1 cellular context compared by ENCODE assay signal in the genomic region with DNA sequence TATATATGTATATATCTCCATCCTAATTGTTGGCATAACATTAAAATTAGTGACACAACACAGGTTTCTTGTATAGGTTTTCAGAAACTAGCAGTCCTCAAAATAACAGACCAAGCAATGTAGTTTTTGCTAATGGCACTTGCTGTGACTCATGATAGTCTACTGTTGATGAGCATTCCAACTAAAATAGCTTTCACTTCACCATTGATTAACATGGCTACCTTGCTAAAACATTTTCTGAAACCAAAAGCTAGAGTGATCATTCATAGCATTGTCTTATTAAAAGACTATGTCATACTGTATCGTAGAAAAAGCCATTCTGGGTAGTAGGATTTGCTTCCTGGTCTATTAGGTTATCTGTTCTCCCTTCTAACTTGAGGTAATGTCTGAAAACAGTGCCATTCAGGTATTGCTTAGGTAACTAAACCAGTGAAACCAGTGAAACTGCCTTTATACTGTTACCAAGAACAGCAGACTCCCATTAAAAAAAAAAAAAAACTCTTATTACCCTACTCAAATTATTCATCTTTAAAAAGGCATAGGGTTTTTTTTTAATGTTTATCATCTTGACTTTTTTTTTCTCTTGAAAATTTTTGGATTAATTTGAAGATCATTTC.
TF ChIP-seq lines count a peak whose summit lies in the region.

No MANE protein-coding gene starts in this region.

TF ChIP-seq in SK-N-SH treated with all-trans-retinoic acid at 6 μM for 48 hours, 23 proteins besides CTCF, POLR2A, EP300 and RAD21 (continued from another document):
- TF ChIP-seq CREB5 (CRISPR knock-in tag; IDR thresholded peaks at IDR 0.05; ENCODE audit: low read depth) = no peak
- no peak for TF ChIP-seq ZNF70 (CRISPR knock-in tag; IDR thresholded peaks at IDR 0.05)
- no peak for TF ChIP-seq ZFP30 (CRISPR knock-in tag; IDR thresholded peaks at IDR 0.05)
- TF ChIP-seq, protein P1, sequence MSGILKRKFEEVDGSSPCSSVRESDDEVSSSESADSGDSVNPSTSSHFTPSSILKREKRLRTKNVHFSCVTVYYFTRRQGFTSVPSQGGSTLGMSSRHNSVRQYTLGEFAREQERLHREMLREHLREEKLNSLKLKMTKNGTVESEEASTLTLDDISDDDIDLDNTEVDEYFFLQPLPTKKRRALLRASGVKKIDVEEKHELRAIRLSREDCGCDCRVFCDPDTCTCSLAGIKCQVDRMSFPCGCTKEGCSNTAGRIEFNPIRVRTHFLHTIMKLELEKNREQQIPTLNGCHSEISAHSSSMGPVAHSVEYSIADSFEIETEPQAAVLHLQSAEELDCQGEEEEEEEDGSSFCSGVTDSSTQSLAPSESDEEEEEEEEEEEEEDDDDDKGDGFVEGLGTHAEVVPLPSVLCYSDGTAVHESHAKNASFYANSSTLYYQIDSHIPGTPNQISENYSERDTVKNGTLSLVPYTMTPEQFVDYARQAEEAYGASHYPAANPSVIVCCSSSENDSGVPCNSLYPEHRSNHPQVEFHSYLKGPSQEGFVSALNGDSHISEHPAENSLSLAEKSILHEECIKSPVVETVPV (CRISPR knock-in tag; IDR thresholded peaks at IDR 0.05) = no peak
- no peak for TF ChIP-seq PATZ1 (CRISPR knock-in tag; IDR thresholded peaks at IDR 0.05; ENCODE audit: borderline replicate concordance)
- TF ChIP-seq, protein P2, sequence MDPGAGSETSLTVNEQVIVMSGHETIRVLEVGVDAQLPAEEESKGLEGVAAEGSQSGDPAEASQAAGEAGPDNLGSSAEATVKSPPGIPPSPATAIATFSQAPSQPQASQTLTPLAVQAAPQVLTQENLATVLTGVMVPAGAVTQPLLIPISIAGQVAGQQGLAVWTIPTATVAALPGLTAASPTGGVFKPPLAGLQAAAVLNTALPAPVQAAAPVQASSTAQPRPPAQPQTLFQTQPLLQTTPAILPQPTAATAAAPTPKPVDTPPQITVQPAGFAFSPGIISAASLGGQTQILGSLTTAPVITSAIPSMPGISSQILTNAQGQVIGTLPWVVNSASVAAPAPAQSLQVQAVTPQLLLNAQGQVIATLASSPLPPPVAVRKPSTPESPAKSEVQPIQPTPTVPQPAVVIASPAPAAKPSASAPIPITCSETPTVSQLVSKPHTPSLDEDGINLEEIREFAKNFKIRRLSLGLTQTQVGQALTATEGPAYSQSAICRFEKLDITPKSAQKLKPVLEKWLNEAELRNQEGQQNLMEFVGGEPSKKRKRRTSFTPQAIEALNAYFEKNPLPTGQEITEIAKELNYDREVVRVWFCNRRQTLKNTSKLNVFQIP (CRISPR knock-in tag; IDR thresholded peaks at IDR 0.05; ENCODE audit: borderline replicate concordance, low read depth) = no peak
- TF ChIP-seq CSDC2 (CRISPR knock-in tag; IDR thresholded peaks at IDR 0.05) = no peak
